3 cellular contexts compared by ENCODE assay signal in genomic region chr6:168518348-168518745, GRCh38.
TF ChIP-seq lines count a peak whose summit lies in the region.

No MANE protein-coding gene starts in this region.

TF ChIP-seq in GM12891, 5 proteins besides CTCF, POLR2A, EP300 and RAD21:
- TF ChIP-seq PAX5 (IDR thresholded peaks at IDR 0.05; ENCODE audit: insufficient read depth, low read length, severe bottlenecking) = no peak
- TF ChIP-seq TAF1 (IDR thresholded peaks at IDR 0.05; ENCODE audit: low read depth, low read length) = no peak
- TF ChIP-seq SPI1 (IDR thresholded peaks at IDR 0.05; ENCODE audit: low read depth, low read length) = no peak
- no peak for TF ChIP-seq POU2F2 (IDR thresholded peaks at IDR 0.05; ENCODE audit: low read depth, low read length)
- TF ChIP-seq POLR2AphosphoS5 (IDR thresholded peaks at IDR 0.05; ENCODE audit: low read depth, low read length) = no peak

TF ChIP-seq in IMR-90, 13 proteins besides CTCF, POLR2A, EP300 and RAD21:
- TF ChIP-seq SMC3 (IDR thresholded peaks at IDR 0.05; ENCODE audit: low read depth, low read length) (no peak), FOS (IDR thresholded peaks at IDR 0.05; ENCODE audit: low read depth, low read length) (no peak), CHD1 (IDR thresholded peaks at IDR 0.05; ENCODE audit: low read depth, low read length) (no peak), MAFK (IDR thresholded peaks at IDR 0.05; ENCODE audit: low read depth, low read length) (no peak), MAZ (IDR thresholded peaks at IDR 0.05; ENCODE audit: borderline replicate concordance, low read depth, low read length) (no peak), BHLHE40 (IDR thresholded peaks at IDR 0.05; ENCODE audit: low read depth, low read length) (no peak)
- TF ChIP-seq, protein P1, sequence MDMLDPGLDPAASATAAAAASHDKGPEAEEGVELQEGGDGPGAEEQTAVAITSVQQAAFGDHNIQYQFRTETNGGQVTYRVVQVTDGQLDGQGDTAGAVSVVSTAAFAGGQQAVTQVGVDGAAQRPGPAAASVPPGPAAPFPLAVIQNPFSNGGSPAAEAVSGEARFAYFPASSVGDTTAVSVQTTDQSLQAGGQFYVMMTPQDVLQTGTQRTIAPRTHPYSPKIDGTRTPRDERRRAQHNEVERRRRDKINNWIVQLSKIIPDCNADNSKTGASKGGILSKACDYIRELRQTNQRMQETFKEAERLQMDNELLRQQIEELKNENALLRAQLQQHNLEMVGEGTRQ (IDR thresholded peaks at IDR 0.05; ENCODE audit: low read depth, low read length) = no peak

TF ChIP-seq in H1, 55 proteins besides CTCF, POLR2A, EP300 and RAD21:
- no peak for TF ChIP-seq GTF2F1 (IDR thresholded peaks at IDR 0.05; ENCODE audit: borderline replicate concordance, low read depth, low read length)
